ENCODE assay signal across 10 cellular contexts in genomic region chr17:32828822-32829221, GRCh38. TPM values are rescaled to one million over a fixed set of nuclear protein-coding genes. Genes with fewer than 3 reads are reported as not detected.
DNase-seq lines count a peak whose midpoint lies in the region; ATAC-seq and TF ChIP-seq lines count a peak whose summit lies in the region.
"Had no signal": no experiment of that assay in that cellular context is flagged by ENCODE, and none has a peak within 500 bp of the region (broad histone marks: within the 10 kb centered on the region; RNA-seq: fewer than 3 reads in every experiment).

No MANE protein-coding gene starts in this region.

- H3K9ac ChIP-seq in endocrine pancreas (ENCODE audit: control insufficient read depth, insufficient read depth, low read length): no peak overlapping the region

- no peaks in the 10 kb centered on the region for H3K9me3 ChIP-seq in endocrine pancreas (ENCODE audit: control insufficient read depth, low read length)
- H3K9me3 ChIP-seq in psoas muscle: no peaks in the 10 kb centered on the region

- no peaks in the 10 kb centered on the region for H3K9me3 Mint-ChIP-seq in stimulated activated naive B cell treated with anti-CD40 and anti-IgM and Interleukin-4, amounts not matched to agents 10 μg/mL and 1 μg/mL and 100 μg/mL, for 72 hours

- no peak overlapping the region for H3K27ac ChIP-seq in psoas muscle

- H3K4me1 ChIP-seq in endocrine pancreas (ENCODE audit: control insufficient read depth, insufficient read depth, low read length) (peaks cover 19% of the 10 kb centered on the region), psoas muscle (no peaks in the 10 kb centered on the region)

- no peak overlapping the region for H3K4me3 Mint-ChIP-seq in stimulated activated naive B cell treated with anti-CD40 and anti-IgM and Interleukin-4, amounts not matched to agents 10 μg/mL and 1 μg/mL and 100 μg/mL, for 72 hours

- ATAC-seq in GM19395 (IDR thresholded peaks at IDR 0.05; ENCODE audit: unreplicated experiment) (peak; percentile 2), HG03097 (IDR thresholded peaks at IDR 0.05; ENCODE audit: low FRiP score, unreplicated experiment) (peak; percentile 6), psoas muscle (no peak)
- peak; percentile 13 to 17 for ATAC-seq in stimulated activated naive B cell treated with anti-CD40 and anti-IgM and Interleukin-4, amounts not matched to agents 10 μg/mL and 1 μg/mL and 100 μg/mL, for 72 hours (replicated peaks)

- 61 to 65% (median 65%) methylated on average over 2 of the region's 2 CpGs for WGBS in psoas muscle, 3 donors

- peak overlapping the region; percentile 44 for H3K27ac Mint-ChIP-seq in stimulated activated naive B cell treated with anti-CD40 and anti-IgM and Interleukin-4, amounts not matched to agents 10 μg/mL and 1 μg/mL and 100 μg/mL, for 72 hours

- no peak for DNase-seq in stimulated activated naive B cell treated with anti-CD40 and anti-IgM and Interleukin-4, amounts not matched to agents 10 μg/mL and 1 μg/mL and 100 μg/mL, for 72 hours
- DNase-seq in psoas muscle: no peak
- DNase-seq in NCI-H128 (lab: John Stamatoyannopoulos, UW; ENCODE audit: unreplicated experiment): no peak
- DNase-seq in GM10266 (ENCODE audit: extremely low spot score): no peak
- no peak for DNase-seq in dedifferentiated amniotic fluid mesenchymal stem cell (ENCODE audit: extremely low spot score)
- DNase-seq: activated gamma-delta T cell treated with Interleukin-2 at 50 U/mL for 16 hours, NCI-H2107 had no signal

- intact Hi-C loops in psoas muscle (cut with DNase I): no loop called here

- H3K4me3 ChIP-seq in endocrine pancreas (ENCODE audit: control insufficient read depth, insufficient read depth, low read length) (peak overlapping the region; percentile 44), psoas muscle (no peak overlapping the region)

- H3K36me3 Mint-ChIP-seq in stimulated activated naive B cell treated with anti-CD40 and anti-IgM and Interleukin-4, amounts not matched to agents 10 μg/mL and 1 μg/mL and 100 μg/mL, for 72 hours: no peaks in the 10 kb centered on the region

- no peak for TF ChIP-seq CTCF in psoas muscle (IDR thresholded peaks at IDR 0.05)
- TF ChIP-seq CTCF in GM10266 (IDR thresholded peaks at IDR 0.05; ENCODE audit: control insufficient read depth, insufficient read depth, low read depth, missing control alignments): no peak

- H3K36me3 ChIP-seq in endocrine pancreas (ENCODE audit: control insufficient read depth, insufficient read depth, low read length) (no peaks in the 10 kb centered on the region), psoas muscle (ENCODE audit: insufficient read depth in 1 of 2, low read depth in 1 of 2) (no peaks in the 10 kb centered on the region)

- H3K27me3 ChIP-seq in endocrine pancreas (ENCODE audit: control insufficient read depth, insufficient read depth, low read length) (no peaks in the 10 kb centered on the region), psoas muscle (ENCODE audit: insufficient read depth in 3 of 3, low read length in 2 of 3) (peaks cover 0 to 6% (median 0%) of the 10 kb centered on the region in 3 donors)

- H3K27me3 Mint-ChIP-seq in stimulated activated naive B cell treated with anti-CD40 and anti-IgM and Interleukin-4, amounts not matched to agents 10 μg/mL and 1 μg/mL and 100 μg/mL, for 72 hours: peaks cover 0 to 5% of the 10 kb centered on the region in 2 donors

- H3K4me1 Mint-ChIP-seq in stimulated activated naive B cell treated with anti-CD40 and anti-IgM and Interleukin-4, amounts not matched to agents 10 μg/mL and 1 μg/mL and 100 μg/mL, for 72 hours: peaks cover 10 to 28% of the 10 kb centered on the region in 2 donors

RNA-seq across cellular contexts. Expression of gene MYO1D, which starts 48.1 kb away (rescaled TPM):
- 1 to 10 TPM; 4.1 to 5.9 (median 4.6) TPM for total RNA-seq in psoas muscle
- 1 to 10 TPM; 1.8 to 2.4 (median 2.3) TPM for polyA plus RNA-seq in psoas muscle

Comparison
In these comparisons a context has a peak if more than half of its experiments do, and no peak if none do; other contexts are left out.
1. ATAC-seq: peak in GM19395 (single experiment), HG03097 (single experiment) and stimulated activated naive B cell treated with anti-CD40 and anti-IgM and Interleukin-4, amounts not matched to agents 10 μg/mL and 1 μg/mL and 100 μg/mL, for 72 hours (2 of 2); none in psoas muscle (0 of 4).